9 cellular contexts compared by ENCODE assay signal in the genomic region with DNA sequence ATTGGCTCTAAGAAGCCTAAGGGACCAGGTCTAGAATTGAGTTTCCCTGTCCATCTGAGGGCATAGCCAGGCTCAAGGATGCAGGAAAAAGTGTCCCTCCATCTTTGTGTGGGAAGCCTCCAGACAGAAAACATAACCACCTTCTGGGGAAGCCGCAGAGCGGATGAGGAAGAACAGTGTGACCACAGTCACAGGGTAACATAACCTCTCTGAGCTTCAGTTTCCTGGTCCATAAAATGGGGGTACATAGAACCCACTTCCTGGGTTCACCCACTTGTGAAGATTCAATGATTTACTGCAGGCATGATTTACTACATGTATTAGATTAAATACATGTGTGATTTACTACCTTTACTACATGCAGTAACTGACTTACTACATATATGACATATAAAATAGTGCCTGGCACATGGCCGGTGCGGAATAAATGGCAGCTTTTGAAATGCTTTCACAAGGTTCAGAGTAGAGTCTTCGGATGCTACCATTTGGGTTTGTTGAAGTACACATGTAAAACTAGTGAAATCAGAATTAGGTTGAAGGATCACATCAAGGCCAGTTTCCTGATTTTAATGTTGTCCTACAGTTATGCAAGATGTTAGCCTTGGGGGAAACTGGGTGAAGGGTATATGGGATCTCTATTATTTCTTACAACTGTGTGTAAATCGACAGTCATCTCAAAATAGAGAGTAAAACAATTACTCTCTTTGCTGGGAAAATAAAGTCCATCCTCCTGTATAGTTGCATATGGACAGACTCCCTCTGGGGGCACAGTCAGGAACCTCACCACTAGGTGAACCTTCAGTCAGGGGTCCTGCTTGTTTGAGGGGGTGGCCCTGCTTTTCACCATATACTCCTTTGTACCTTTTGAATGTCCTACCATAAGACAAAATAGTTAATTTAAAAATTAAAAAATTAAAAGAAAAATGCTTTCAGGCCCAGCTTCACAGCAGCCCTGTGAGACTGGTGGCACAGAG.
DNase-seq lines count a peak whose midpoint lies in the region; TF ChIP-seq lines count a peak whose summit lies in the region.
"Had no signal": no experiment of that assay in that cellular context is flagged by ENCODE, and none has a peak within 500 bp of the region (broad histone marks: within the 10 kb centered on the region; RNA-seq: fewer than 3 reads in every experiment).

No MANE protein-coding gene starts in this region.

- H3K4me1 Mint-ChIP-seq in dendritic cell treated with granulocyte-macrophage colony-stimulating factor and Interleukin-4, amounts not matched to agents 40 ng/mL and 50 ng/mL, for 4 days (ENCODE audit: low read depth), result peaks cover 63% of the 10 kb centered on the region
- H3K4me1 Mint-ChIP-seq in osteocyte (ENCODE audit: unreplicated experiment), result peaks cover 7% of the 10 kb centered on the region
- H3K4me1 Mint-ChIP-seq: activated CD4-positive, alpha-beta T cell treated with anti-CD3 and anti-CD28 coated beads for 36 hours had no signal

- DNase-seq in MV-4-11 (lab: John Stamatoyannopoulos, UW) (peak; percentile 25), osteocyte (ENCODE audit: extremely low spot score, unreplicated experiment) (no peak), SHP77 (lab: John Stamatoyannopoulos, UW) (no peak), HK-2 (ENCODE audit: unreplicated experiment) (no peak), occipital lobe (lab: John Stamatoyannopoulos, UW) (no peak)
- DNase-seq: activated CD4-positive, alpha-beta T cell treated with anti-CD3 and anti-CD28 coated beads for 36 hours; NCI-H1417 treated with DMSO at 0.1 percent for 48 hours had no signal

- TF ChIP-seq CTCF in GM12873 (IDR thresholded peaks at IDR 0.05; ENCODE audit: insufficient read depth, low read depth, low read length, missing control alignments) (peak; percentile 40), osteocyte (IDR thresholded peaks at IDR 0.05) (peak; percentile 43)

- H3K4me3 Mint-ChIP-seq in dendritic cell treated with granulocyte-macrophage colony-stimulating factor and Interleukin-4, amounts not matched to agents 40 ng/mL and 50 ng/mL, for 4 days, result no peak overlapping the region
- no peak overlapping the region for H3K4me3 Mint-ChIP-seq in osteocyte (ENCODE audit: unreplicated experiment)
- H3K4me3 Mint-ChIP-seq: activated CD4-positive, alpha-beta T cell treated with anti-CD3 and anti-CD28 coated beads for 36 hours had no signal

- no peaks in the 10 kb centered on the region for H3K36me3 Mint-ChIP-seq in dendritic cell treated with granulocyte-macrophage colony-stimulating factor and Interleukin-4, amounts not matched to agents 40 ng/mL and 50 ng/mL, for 4 days (ENCODE audit: low read depth)
- no peaks in the 10 kb centered on the region for H3K36me3 Mint-ChIP-seq in osteocyte (ENCODE audit: unreplicated experiment)

- H3K27me3 Mint-ChIP-seq in dendritic cell treated with granulocyte-macrophage colony-stimulating factor and Interleukin-4, amounts not matched to agents 40 ng/mL and 50 ng/mL, for 4 days, result peaks cover 11% of the 10 kb centered on the region
- peaks cover 24% of the 10 kb centered on the region for H3K27me3 Mint-ChIP-seq in osteocyte (ENCODE audit: unreplicated experiment)

- no peaks in the 10 kb centered on the region for H3K9me3 Mint-ChIP-seq in dendritic cell treated with granulocyte-macrophage colony-stimulating factor and Interleukin-4, amounts not matched to agents 40 ng/mL and 50 ng/mL, for 4 days
- H3K9me3 Mint-ChIP-seq in osteocyte (ENCODE audit: unreplicated experiment), result no peaks in the 10 kb centered on the region

- H3K27ac Mint-ChIP-seq in dendritic cell treated with granulocyte-macrophage colony-stimulating factor and Interleukin-4, amounts not matched to agents 40 ng/mL and 50 ng/mL, for 4 days, result peak overlapping the region; percentile 29
- H3K27ac Mint-ChIP-seq in osteocyte (ENCODE audit: unreplicated experiment), result no peak overlapping the region
- H3K27ac Mint-ChIP-seq: activated CD4-positive, alpha-beta T cell treated with anti-CD3 and anti-CD28 coated beads for 36 hours had no signal

- intact Hi-C loops in dendritic cell treated with granulocyte-macrophage colony-stimulating factor and Interleukin-4, amounts not matched to agents 40 ng/mL and 50 ng/mL, for 4 days (cut with micrococcal nuclease), result loop anchor here (5.0 kb wide), 1 partner anchor 86 kb away; the partner anchor contains the start of gene SEMA5B
